ENCODE assay signal across 14 cellular contexts in genomic region chr17:78115803-78116202, GRCh38. TPM values are rescaled to one million over a fixed set of nuclear protein-coding genes. Genes with fewer than 3 reads are reported as not detected.
"Had no signal": no experiment of that assay in that cellular context is flagged by ENCODE, and none has a peak within 500 bp of the region (broad histone marks: within the 10 kb centered on the region; RNA-seq: fewer than 3 reads in every experiment).

No MANE protein-coding gene starts in this region.

RNA-seq across cellular contexts. Expression of gene C17orf99, which starts 30.4 kb away (rescaled TPM):
- total RNA-seq: dermis blood vessel endothelial cell; left lobe of liver; lung microvascular endothelial cell; mesothelial cell of epicardium; mucosa of descending colon; natural killer cell treated with Interleukin-12 subunit alpha and Interleukin-12 subunit beta and Interleukin-15 and Interleukin-18, amount 100 ng/mL, for 72 hours; neural crest cell; omental fat pad; progenitor cell of endocrine pancreas; smooth muscle cell; stomach; subcutaneous adipose tissue; thoracic aorta; tibial nerve had no signal
